ENCODE assay signal across 8 cellular contexts in the genomic region with DNA sequence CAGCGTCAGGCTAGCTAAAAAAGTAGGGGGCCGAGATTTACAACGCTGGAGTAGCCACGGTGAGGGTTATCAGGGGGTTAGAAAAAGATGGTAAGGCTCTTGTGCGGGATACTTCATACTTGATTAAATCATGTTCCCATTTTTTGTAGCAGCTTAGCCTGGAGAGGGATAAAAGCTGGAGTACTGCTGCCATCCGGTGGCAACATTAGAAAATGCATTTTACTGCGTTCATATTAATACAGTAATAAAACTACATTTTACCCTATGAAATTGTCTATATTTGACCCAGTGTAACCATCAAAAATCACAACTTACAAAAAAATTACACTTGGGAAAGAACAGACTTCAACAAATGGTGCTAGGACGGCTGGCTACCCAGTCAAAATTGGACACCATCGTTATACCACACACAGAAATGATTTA. TPM values are rescaled to one million over a fixed set of nuclear protein-coding genes. Genes with fewer than 3 reads are reported as not detected.
DNase-seq lines count a peak whose midpoint lies in the region; ATAC-seq and TF ChIP-seq lines count a peak whose summit lies in the region.

No MANE protein-coding gene starts in this region.

- no peaks in the 10 kb centered on the region for H3K4me1 Mint-ChIP-seq in activated T-cell treated with anti-CD3 and anti-CD28 coated beads, Interleukin-2, amount 50 U/mL, for 24 hours (ENCODE audit: low read depth)
- H3K4me1 Mint-ChIP-seq in neural progenitor cell: peaks cover 29% of the 10 kb centered on the region

- H4K20me1 ChIP-seq in neural progenitor cell (ENCODE audit: low read depth): peaks cover 3% of the 10 kb centered on the region

- peak; percentile 4 for DNase-seq in activated T-cell treated with anti-CD3 and anti-CD28 coated beads for 24 hours (ENCODE audit: low read depth)
- no peak for DNase-seq in activated T-cell treated with anti-CD3 and anti-CD28 coated beads, Interleukin-2, amount 50 U/mL, for 24 hours
- peak; percentile 44 to 72 (median 60) for DNase-seq in NCI-H1417 (lab: John Stamatoyannopoulos, UW)
- peak; percentile 27 for DNase-seq in fibroblast of gingiva (ENCODE audit: low read depth)
- peak; percentile 51 for DNase-seq in neural progenitor cell (ENCODE audit: low spot score)

- no peak overlapping the region for H3K4me3 ChIP-seq in neural progenitor cell

- H3K4me2 ChIP-seq in neural progenitor cell: no peak overlapping the region

- no peak overlapping the region for H3K27ac Mint-ChIP-seq in activated T-cell treated with anti-CD3 and anti-CD28 coated beads, Interleukin-2, amount 50 U/mL, for 24 hours
- H3K27ac Mint-ChIP-seq in neural progenitor cell: no peak overlapping the region

- no peak for ATAC-seq in GM18498 (IDR thresholded peaks at IDR 0.05; ENCODE audit: unreplicated experiment)
- no peak for ATAC-seq in HG03565 (IDR thresholded peaks at IDR 0.05; ENCODE audit: unreplicated experiment)

- no peaks in the 10 kb centered on the region for H3K79me2 ChIP-seq in neural progenitor cell (ENCODE audit: low read depth)

- no peaks in the 10 kb centered on the region for H3K27me3 Mint-ChIP-seq in activated T-cell treated with anti-CD3 and anti-CD28 coated beads, Interleukin-2, amount 50 U/mL, for 24 hours
- H3K27me3 Mint-ChIP-seq in neural progenitor cell (ENCODE audit: insufficient read depth, low read depth): peaks cover 5% of the 10 kb centered on the region

- no peaks in the 10 kb centered on the region for H3K36me3 ChIP-seq in neural progenitor cell

- no peaks in the 10 kb centered on the region for H3K9me3 ChIP-seq in neural progenitor cell (ENCODE audit: low read depth)

- H3K4me1 ChIP-seq in neural progenitor cell: no peaks in the 10 kb centered on the region

- peak; percentile 80 for TF ChIP-seq CTCF in VCaP (conservative IDR thresholded peaks at IDR 0.05)
- peak; percentile 86 for TF ChIP-seq CTCF in neural progenitor cell (IDR thresholded peaks at IDR 0.05)

- H3K27ac ChIP-seq in VCaP (peak overlapping the region; percentile 25; the same call in 1 of the 2 replicates), neural progenitor cell (no peak overlapping the region)

- no peak overlapping the region for H3K4me3 Mint-ChIP-seq in activated T-cell treated with anti-CD3 and anti-CD28 coated beads, Interleukin-2, amount 50 U/mL, for 24 hours
- no peak overlapping the region for H3K4me3 Mint-ChIP-seq in neural progenitor cell

- H3K36me3 Mint-ChIP-seq in activated T-cell treated with anti-CD3 and anti-CD28 coated beads, Interleukin-2, amount 50 U/mL, for 24 hours (ENCODE audit: low read depth): peaks cover 92% of the 10 kb centered on the region
- peaks cover 37% of the 10 kb centered on the region for H3K36me3 Mint-ChIP-seq in neural progenitor cell

- H3K27me3 ChIP-seq in neural progenitor cell: no peaks in the 10 kb centered on the region

- H2AFZ ChIP-seq in neural progenitor cell (replicated peaks): no peak overlapping the region

- H3F3A ChIP-seq in neural progenitor cell (ENCODE audit: low read depth): peaks cover 4% of the 10 kb centered on the region

- no peak overlapping the region for H3K9ac ChIP-seq in neural progenitor cell

- H3K9me3 Mint-ChIP-seq in activated T-cell treated with anti-CD3 and anti-CD28 coated beads, Interleukin-2, amount 50 U/mL, for 24 hours: peaks cover 10% of the 10 kb centered on the region
- peaks cover 11% of the 10 kb centered on the region for H3K9me3 Mint-ChIP-seq in neural progenitor cell

RNA-seq across cellular contexts. Expression of a gene that starts 17.3 kb away (rescaled TPM):
- 46.7 and 47.1 TPM in 2 replicates for total RNA-seq in neural progenitor cell (ENCODE audit: low replicate concordance)

RNA-seq across cellular contexts. Expression of a gene that starts 17.4 kb away (rescaled TPM):
- total RNA-seq in neural progenitor cell (ENCODE audit: low replicate concordance): 42.4 and 43.2 TPM in 2 replicates
